In genomic region chr10:114157912-114158311, GRCh38 we compare ENCODE assay signal across 24 cellular contexts. TPM values are rescaled to one million over a fixed set of nuclear protein-coding genes. Genes with fewer than 3 reads are reported as not detected.
DNase-seq lines count a peak whose midpoint lies in the region; ATAC-seq, FAIRE-seq and TF ChIP-seq lines count a peak whose summit lies in the region.
"Had no signal": no experiment of that assay in that cellular context is flagged by ENCODE, and none has a peak within 500 bp of the region (broad histone marks: within the 10 kb centered on the region; RNA-seq: fewer than 3 reads in every experiment).

No MANE protein-coding gene starts in this region.

- intact Hi-C loops in pancreas (cut with DNase I), result no loop called here
- intact Hi-C loops in sciatic nerve (cut with DNase I), result no loop called here

- H3K36me3 ChIP-seq in mesendoderm (ENCODE audit: control insufficient read depth, insufficient read depth, low read length) (no peaks in the 10 kb centered on the region), pancreas (peaks cover 0 to 11% (median 3%) of the 10 kb centered on the region in 3 donors)

- no peak overlapping the region for H3K4ac ChIP-seq in mesendoderm (ENCODE audit: low read depth, low read length)

- H3K79me1 ChIP-seq in mesendoderm (ENCODE audit: low read length), result no peaks in the 10 kb centered on the region

- ATAC-seq in pancreas (no peak), sciatic nerve (no peak), HG02798 (IDR thresholded peaks at IDR 0.05; ENCODE audit: poor library complexity, unreplicated experiment) (no peak)

- H3K27me3 ChIP-seq in mesendoderm (ENCODE audit: insufficient read depth, low read length, poor library complexity) (no peaks in the 10 kb centered on the region), pancreas (no peaks in the 10 kb centered on the region)

- H3K9me3 ChIP-seq in pancreas, result no peaks in the 10 kb centered on the region
- H3K9me3 ChIP-seq: SK-N-SH had no signal

- H3K4me2 ChIP-seq in mesendoderm (ENCODE audit: low read length), result no peak overlapping the region
- H3K4me2 ChIP-seq: KMS-11, SK-N-SH had no signal

- FAIRE-seq in pancreas (lab: Jason Lieb, UNC), result no peak
- FAIRE-seq: GM19239, HTR-8/SVneo had no signal

- H3K4me1 ChIP-seq in mesendoderm (ENCODE audit: control insufficient read depth, low read depth, low read length) (no peaks in the 10 kb centered on the region), pancreas (peaks cover 0 to 17% (median 2%) of the 10 kb centered on the region in 3 donors)

- H3K23ac ChIP-seq in mesendoderm (ENCODE audit: low read length), result no peak overlapping the region

- H4K8ac ChIP-seq in mesendoderm (ENCODE audit: low read depth, low read length), result no peak overlapping the region

- H2BK15ac ChIP-seq in mesendoderm (replicated peaks; ENCODE audit: low read depth), result no peak overlapping the region

- no peak overlapping the region for H3K56ac ChIP-seq in mesendoderm (ENCODE audit: low read length)

- peaks cover 2% of the 10 kb centered on the region for H3K79me2 ChIP-seq in mesendoderm (ENCODE audit: control insufficient read depth, insufficient read depth, low read length)

- H3K27ac ChIP-seq in mesendoderm (ENCODE audit: low read depth, low read length), result no peak overlapping the region
- no peak overlapping the region for H3K27ac ChIP-seq in pancreas
- H3K27ac ChIP-seq: KMS-11 had no signal

- no peak overlapping the region for H2BK120ac ChIP-seq in mesendoderm (ENCODE audit: low read depth, low read length)

- in situ Hi-C loops in SK-MEL-5 (cut with HindIII; ENCODE audit: low pct_unique_long_range_greater_than_20kb, low sequenced_read_pairs), result no loop called here

- no peak overlapping the region for H3K18ac ChIP-seq in mesendoderm (ENCODE audit: low read length)

- TF ChIP-seq CTCF in GM12873 (IDR thresholded peaks at IDR 0.05; ENCODE audit: insufficient read depth, low read depth, low read length, missing control alignments), result peak; percentile 12
- no peak for TF ChIP-seq CTCF in pancreas (IDR thresholded peaks at IDR 0.05)

- no peak overlapping the region for H3K4me3 ChIP-seq in mesendoderm (ENCODE audit: low read length)
- H3K4me3 ChIP-seq in pancreas, result no peak overlapping the region

- WGBS in mesendoderm (ENCODE audit: extremely low coverage, insufficient coverage, low lambda C conversion rate), result no CpG with 5 or more reads among the region's 2 CpGs
- WGBS in pancreas, 2 donors, result 85 to 91% methylated on average over 2 of the region's 2 CpGs

- no peak overlapping the region for H2BK5ac ChIP-seq in mesendoderm (ENCODE audit: low read length)

- no peak overlapping the region for H2AK5ac ChIP-seq in mesendoderm (ENCODE audit: low read length)

- no peak overlapping the region for H3K9ac ChIP-seq in mesendoderm (ENCODE audit: low read length)
- H3K9ac ChIP-seq: KMS-11, SK-N-SH had no signal

- peak; percentile 6 for DNase-seq in LHCN-M2 (ENCODE audit: low read depth)
- peak; percentile 4 for DNase-seq in SK-MEL-5 (ENCODE audit: low read depth, low spot score)
- DNase-seq in mesendoderm, result peak; percentile 30
- no peak for DNase-seq in pancreas
- DNase-seq in sciatic nerve (ENCODE audit: low spot score), result no peak
- DNase-seq: GDM1, H7, IMR-90, NCI-H1417, NCI-H1694 treated with DMSO at 0.1 percent for 48 hours, NCI-H2081 treated with DMSO at 0.1 percent for 48 hours, NCI-H2171 treated with DMSO at 0.1 percent for 48 hours, NCI-H524 treated with DMSO at 0.1 percent for 48 hours, NCI-H82, RPMI8226, SHP77 treated with DMSO at 0.1 percent for 48 hours, SK-N-SH had no signal

- H4K5ac ChIP-seq in mesendoderm (ENCODE audit: low read length), result no peak overlapping the region

RNA-seq across cellular contexts. Expression of gene CCDC186, which starts 16.1 kb away (rescaled TPM):
- total RNA-seq in LHCN-M2 (2014; rRNA removed) (5.3 and 6.5 TPM in 2 replicates), pancreas (10 to 100 TPM; 18.0 to 29.5 (median 23.6) TPM), sciatic nerve (23.1 TPM)
- polyA plus RNA-seq in LHCN-M2 (2012), result 1.7 TPM
- total RNA-seq in SK-MEL-5 (2014; rRNA removed; shearing (Covaris generic)), result 6.5 and 7.6 TPM in 2 replicates
- polyA plus RNA-seq in SK-MEL-5 (2015; cell fraction: cytosol; rRNA removed), result 3.6 and 3.9 TPM in 2 replicates
- polyA plus RNA-seq in SK-MEL-5 (2015; cell fraction: nucleus; rRNA removed), result 4.7 and 7.5 TPM in 2 replicates
- polyA plus RNA-seq in mesendoderm (2013, experiment 1 of 2), result 13.7 TPM
- 13.4 TPM for polyA plus RNA-seq in mesendoderm (2013, experiment 2 of 2)
- polyA plus RNA-seq in pancreas, result 1 to 10 TPM; 5.1 to 9.4 TPM

RNA-seq across cellular contexts. Expression of gene TDRD1, which starts 21.2 kb away (rescaled TPM):
- total RNA-seq in LHCN-M2 (2014; rRNA removed) (0.06 TPM in 1 of 2 replicates, not detected in the other), pancreas (1 to 10 TPM in 2 of 6 donors, under 1 TPM in 4; 0.34 to 1.8 (median 0.88) TPM), sciatic nerve (0.31 TPM)
- not detected for polyA plus RNA-seq in LHCN-M2 (2012)
- total RNA-seq in SK-MEL-5 (2014; rRNA removed; shearing (Covaris generic)), result not detected in 2 replicates
- polyA plus RNA-seq in SK-MEL-5 (2015; cell fraction: cytosol; rRNA removed), result not detected in 2 replicates
- polyA plus RNA-seq in SK-MEL-5 (2015; cell fraction: nucleus; rRNA removed), result not detected in 2 replicates
- 0.60 TPM for polyA plus RNA-seq in mesendoderm (2013, experiment 1 of 2)
- 0.63 TPM for polyA plus RNA-seq in mesendoderm (2013, experiment 2 of 2)
- under 1 TPM; 0.08 to 0.26 TPM for polyA plus RNA-seq in pancreas
- total RNA-seq: IMR-90, M059J had no signal
- polyA plus RNA-seq: CD14-positive monocyte, IMR-90, SK-N-SH had no signal

Comparison
In these comparisons a context has a peak if more than half of its experiments do, and no peak if none do; other contexts are left out.
1. DNase-seq: peak in LHCN-M2 (single experiment), SK-MEL-5 (single experiment) and mesendoderm (single experiment); none in pancreas (0 of 6) and sciatic nerve (single experiment).